8 cellular contexts compared by ENCODE assay signal in genomic region chr10:119445311-119445934, GRCh38.
DNase-seq lines count a peak whose midpoint lies in the region; ATAC-seq and TF ChIP-seq lines count a peak whose summit lies in the region.

No MANE protein-coding gene starts in this region.

- H3K9me3 ChIP-seq in Panc1 (ENCODE audit: control insufficient read depth, insufficient read depth, low read depth, low read length) (no peaks in the 10 kb centered on the region), neutrophil (no peaks in the 10 kb centered on the region)

- DNase-seq in HT-29 (ENCODE audit: low spot score) (peak; percentile 83), Panc1 (ENCODE audit: low read depth, low spot score) (peak; percentile 64), activated T-helper 1 cell treated with Interleukin-2 at 50 U/mL for 16 hours (ENCODE audit: low read depth) (peak; percentile 69), fibroblast of the conjunctiva (ENCODE audit: low read depth) (peak; percentile 67), stromal cell of bone marrow (ENCODE audit: low read depth) (peak; percentile 56)

- TF ChIP-seq CTCF in 22Rv1 (IDR thresholded peaks at IDR 0.05) = peak; percentile 97
- peak; percentile 95 for TF ChIP-seq CTCF in GM12873 (IDR thresholded peaks at IDR 0.05; ENCODE audit: insufficient read depth, low read depth, low read length, missing control alignments)
- TF ChIP-seq CTCF in Panc1 (IDR thresholded peaks at IDR 0.05) = peak; percentile 99
- TF ChIP-seq CTCF in neutrophil (IDR thresholded peaks at IDR 0.05) = peak; percentile 81

- intact Hi-C loops in Panc1 (cut with micrococcal nuclease; ENCODE audit: unreplicated experiment) = loop anchor here (1.0 kb wide), 1 partner anchor 246 kb away; no protein-coding TSS in a partner anchor

- in situ Hi-C loops in Panc1 (cut with HindIII; ENCODE audit: low pct_unique_long_range_greater_than_20kb, low sequenced_read_pairs) = no loop called here

- CTCF ChIA-PET in Panc1 (lab: Charles Lee) = interaction anchor here (0.5 to 1.7 kb wide), 16 partner anchors 14 to 1085 kb away, joined by 3 to 31 read pairs (median 4); no protein-coding TSS in a partner anchor

- no peaks in the 10 kb centered on the region for H3K36me3 ChIP-seq in Panc1 (ENCODE audit: control insufficient read depth, insufficient read depth, low read length)
- H3K36me3 ChIP-seq in neutrophil = peaks cover 48% of the 10 kb centered on the region

- BruUV-seq in Panc1 (replicated peaks; lab: Mats Ljungman, UMichigan) = no TSS peak

- POLR2A ChIA-PET in Panc1 (lab: Charles Lee) = interaction anchor here (0.6 kb wide), 1 partner anchor 250 kb away, joined by 3 read pairs; no protein-coding TSS in a partner anchor

- H3K4me3 ChIP-seq in Panc1 (ENCODE audit: low read depth in 2 of 2, low read length in 2 of 2) = no peak overlapping the region
- H3K4me3 ChIP-seq in neutrophil (ENCODE audit: low read depth in 1 of 2, low read length in 1 of 2) = no peak overlapping the region

- peak; percentile 89 for ATAC-seq in Panc1

- H3K27me3 ChIP-seq in Panc1 (ENCODE audit: control insufficient read depth, insufficient read depth, low read length) = no peaks in the 10 kb centered on the region
- H3K27me3 ChIP-seq in neutrophil = no peaks in the 10 kb centered on the region

- peaks cover 7% of the 10 kb centered on the region for H3K4me1 ChIP-seq in Panc1 (ENCODE audit: control insufficient read depth, insufficient read depth, low read length)
- peaks cover 0 to 2% of the 10 kb centered on the region in 2 experiments for H3K4me1 ChIP-seq in neutrophil (ENCODE audit: control insufficient read depth in 1 of 2, insufficient read depth in 1 of 2, low read depth in 1 of 2, low read length in 1 of 2)

- no peak overlapping the region for H3K27ac ChIP-seq in 22Rv1
- H3K27ac ChIP-seq in Panc1 (ENCODE audit: low read length) = no peak overlapping the region
- no peak overlapping the region for H3K27ac ChIP-seq in neutrophil
